2 cellular contexts compared by ENCODE assay signal in the genomic region with DNA sequence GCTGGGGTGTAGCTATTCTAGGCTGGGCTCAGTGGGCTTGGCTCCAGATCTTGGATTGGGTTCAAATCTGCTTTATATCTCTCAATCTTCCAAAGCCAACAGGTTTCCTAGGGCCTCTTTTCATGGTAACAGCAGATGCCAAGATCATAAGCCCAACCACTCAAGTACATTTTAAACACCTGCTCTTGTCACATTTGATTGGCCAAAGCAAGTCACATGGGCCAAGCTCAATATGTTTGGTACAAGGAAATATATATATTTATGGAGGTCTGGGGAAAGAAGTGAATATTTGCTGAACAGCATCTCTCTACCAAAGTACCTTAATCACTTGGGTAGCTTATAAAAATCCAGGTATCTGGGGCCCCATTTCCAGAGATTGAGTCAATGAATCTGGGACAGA.
TF ChIP-seq lines count a peak whose summit lies in the region.

No MANE protein-coding gene starts in this region.

TF ChIP-seq in A549, 52 proteins besides CTCF, POLR2A, EP300 and RAD21 (continued from another document):
- TF ChIP-seq, protein P1, sequence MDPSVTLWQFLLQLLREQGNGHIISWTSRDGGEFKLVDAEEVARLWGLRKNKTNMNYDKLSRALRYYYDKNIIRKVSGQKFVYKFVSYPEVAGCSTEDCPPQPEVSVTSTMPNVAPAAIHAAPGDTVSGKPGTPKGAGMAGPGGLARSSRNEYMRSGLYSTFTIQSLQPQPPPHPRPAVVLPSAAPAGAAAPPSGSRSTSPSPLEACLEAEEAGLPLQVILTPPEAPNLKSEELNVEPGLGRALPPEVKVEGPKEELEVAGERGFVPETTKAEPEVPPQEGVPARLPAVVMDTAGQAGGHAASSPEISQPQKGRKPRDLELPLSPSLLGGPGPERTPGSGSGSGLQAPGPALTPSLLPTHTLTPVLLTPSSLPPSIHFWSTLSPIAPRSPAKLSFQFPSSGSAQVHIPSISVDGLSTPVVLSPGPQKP (IDR thresholded peaks at IDR 0.05; ENCODE audit: low read depth, low read length): no peak

TF ChIP-seq in HCT116, 20 proteins besides CTCF, POLR2A, EP300 and RAD21 (continued from another document):
- TF ChIP-seq, protein P2, sequence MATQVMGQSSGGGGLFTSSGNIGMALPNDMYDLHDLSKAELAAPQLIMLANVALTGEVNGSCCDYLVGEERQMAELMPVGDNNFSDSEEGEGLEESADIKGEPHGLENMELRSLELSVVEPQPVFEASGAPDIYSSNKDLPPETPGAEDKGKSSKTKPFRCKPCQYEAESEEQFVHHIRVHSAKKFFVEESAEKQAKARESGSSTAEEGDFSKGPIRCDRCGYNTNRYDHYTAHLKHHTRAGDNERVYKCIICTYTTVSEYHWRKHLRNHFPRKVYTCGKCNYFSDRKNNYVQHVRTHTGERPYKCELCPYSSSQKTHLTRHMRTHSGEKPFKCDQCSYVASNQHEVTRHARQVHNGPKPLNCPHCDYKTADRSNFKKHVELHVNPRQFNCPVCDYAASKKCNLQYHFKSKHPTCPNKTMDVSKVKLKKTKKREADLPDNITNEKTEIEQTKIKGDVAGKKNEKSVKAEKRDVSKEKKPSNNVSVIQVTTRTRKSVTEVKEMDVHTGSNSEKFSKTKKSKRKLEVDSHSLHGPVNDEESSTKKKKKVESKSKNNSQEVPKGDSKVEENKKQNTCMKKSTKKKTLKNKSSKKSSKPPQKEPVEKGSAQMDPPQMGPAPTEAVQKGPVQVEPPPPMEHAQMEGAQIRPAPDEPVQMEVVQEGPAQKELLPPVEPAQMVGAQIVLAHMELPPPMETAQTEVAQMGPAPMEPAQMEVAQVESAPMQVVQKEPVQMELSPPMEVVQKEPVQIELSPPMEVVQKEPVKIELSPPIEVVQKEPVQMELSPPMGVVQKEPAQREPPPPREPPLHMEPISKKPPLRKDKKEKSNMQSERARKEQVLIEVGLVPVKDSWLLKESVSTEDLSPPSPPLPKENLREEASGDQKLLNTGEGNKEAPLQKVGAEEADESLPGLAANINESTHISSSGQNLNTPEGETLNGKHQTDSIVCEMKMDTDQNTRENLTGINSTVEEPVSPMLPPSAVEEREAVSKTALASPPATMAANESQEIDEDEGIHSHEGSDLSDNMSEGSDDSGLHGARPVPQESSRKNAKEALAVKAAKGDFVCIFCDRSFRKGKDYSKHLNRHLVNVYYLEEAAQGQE (IDR thresholded peaks at IDR 0.05; ENCODE audit: low read depth): no peak
- no peak for TF ChIP-seq TCF7L2 (IDR thresholded peaks at IDR 0.05; ENCODE audit: borderline replicate concordance, extremely low read depth, insufficient read depth, insufficient read length)
- TF ChIP-seq CBX3 (IDR thresholded peaks at IDR 0.05; ENCODE audit: low read depth): no peak
- TF ChIP-seq SP1 (IDR thresholded peaks at IDR 0.05; ENCODE audit: low read depth): no peak
- TF ChIP-seq CEBPB (IDR thresholded peaks at IDR 0.05; ENCODE audit: low read depth): no peak
- TF ChIP-seq ZNF274 (IDR thresholded peaks at IDR 0.05; ENCODE audit: low read depth, low read length): no peak
- TF ChIP-seq FOSL1 (IDR thresholded peaks at IDR 0.05; ENCODE audit: low read depth): no peak
- TF ChIP-seq ATF3 (IDR thresholded peaks at IDR 0.05): no peak
- TF ChIP-seq SRF (IDR thresholded peaks at IDR 0.05; ENCODE audit: low read depth): no peak
- no peak for TF ChIP-seq ELF1 (IDR thresholded peaks at IDR 0.05; ENCODE audit: borderline replicate concordance, low read depth)
- TF ChIP-seq POLR2AphosphoS5 (IDR thresholded peaks at IDR 0.05; ENCODE audit: low read depth, low read length): no peak
